Comparison of ENCODE assay signal across 7 cellular contexts in the genomic region with DNA sequence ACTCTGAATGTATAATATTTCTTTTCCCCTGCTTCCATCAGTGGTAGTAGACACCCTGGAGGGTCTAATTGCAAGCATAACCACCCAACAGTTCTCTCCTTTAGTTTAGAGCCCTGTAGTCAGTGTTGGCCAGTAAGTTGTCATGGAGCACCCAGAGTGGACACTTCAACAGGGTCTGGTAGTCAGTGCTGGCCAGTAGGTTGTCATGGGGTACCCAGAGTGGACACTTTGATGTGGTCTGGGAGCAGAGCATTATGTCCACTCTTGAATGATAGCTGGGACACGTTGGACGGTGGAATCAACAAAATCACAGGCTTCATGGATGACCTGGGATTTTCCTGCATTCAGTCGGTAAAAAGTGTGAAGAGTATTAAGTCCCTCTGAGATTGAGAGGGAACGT.
A peak's percentile ranks its signal among the peaks of the same experiment; 100 is the strongest.
DNase-seq lines count a peak whose midpoint lies in the region; ATAC-seq and TF ChIP-seq lines count a peak whose summit lies in the region.
"Not testable (repeated sequence)": the region's sequence is repeated elsewhere in the genome, so short reads cannot be mapped to it uniquely, and the experiment has no call there.

No MANE protein-coding gene starts in this region.

- H3K27ac ChIP-seq in HUES48 (ENCODE audit: low read depth, low read length); iPS-20b (ENCODE audit: low read length); upper lobe of right lung: not testable (repeated sequence)

- H3K27me3 ChIP-seq in HUES48 (ENCODE audit: control insufficient read depth, insufficient read depth, low read length); iPS-20b (ENCODE audit: insufficient read depth, low read length); upper lobe of right lung: not testable (repeated sequence)

- TF ChIP-seq CTCF in upper lobe of right lung (IDR thresholded peaks at IDR 0.05): not testable (repeated sequence)

- not testable (repeated sequence) for H3K4me1 ChIP-seq in HUES48 (ENCODE audit: control insufficient read depth, insufficient read depth, low read length); iPS-20b (ENCODE audit: insufficient read depth, low read length); upper lobe of right lung

- H3K9me3 ChIP-seq in HUES48 (ENCODE audit: control insufficient read depth, insufficient read depth, low read length) (peaks cover 74% of the 10 kb centered on the region), iPS-20b (ENCODE audit: insufficient read depth, low read depth, low read length) (peaks cover 63% of the 10 kb centered on the region)
- not testable (repeated sequence) for H3K9me3 ChIP-seq in upper lobe of right lung

- H3K36me3 ChIP-seq in HUES48 (ENCODE audit: control insufficient read depth, insufficient read depth, low read length); iPS-20b (ENCODE audit: insufficient read depth, low read depth, low read length); upper lobe of right lung: not testable (repeated sequence)

- H3K4me3 ChIP-seq in HUES48 (ENCODE audit: low read depth, low read length): 0 out of 2 replicates have a peak overlapping the region, but pooled peaks have one; percentile 1
- H3K4me3 ChIP-seq in iPS-20b (ENCODE audit: low read length): peak overlapping the region; percentile 40; the same call in 1 of the 2 replicates
- H3K4me3 ChIP-seq in upper lobe of right lung: not testable (repeated sequence)

- ATAC-seq in Right ventricle myocardium inferior: peak; percentile 41
- peak; percentile 57 for ATAC-seq in upper lobe of right lung

- DNase-seq in Ammon's horn (ENCODE audit: low spot score) (peak; percentile 1), ecto neural progenitor cell (ENCODE audit: low spot score) (peak; percentile 27), pons (ENCODE audit: low spot score) (peak; percentile 1)
- DNase-seq in Right ventricle myocardium inferior (ENCODE audit: missing footprints); upper lobe of right lung: not testable (repeated sequence)

- intact Hi-C loops in Right ventricle myocardium inferior (cut with DNase I); upper lobe of right lung (cut with DNase I): not testable (repeated sequence)

- not testable (repeated sequence) for H3K9ac ChIP-seq in HUES48 (ENCODE audit: low read depth, low read length); iPS-20b (ENCODE audit: low read depth, low read length)
